ENCODE assay signal across 31 cellular contexts in genomic region chr10:84152769-84153168, GRCh38. TPM values are rescaled to one million over a fixed set of nuclear protein-coding genes. Genes with fewer than 3 reads are reported as not detected.
"Had no signal": no experiment of that assay in that cellular context is flagged by ENCODE, and none has a peak within 500 bp of the region (broad histone marks: within the 10 kb centered on the region; RNA-seq: fewer than 3 reads in every experiment).

No MANE protein-coding gene starts in this region.

- H3K4me3 ChIP-seq: breast epithelium, esophagus muscularis mucosa, heart left ventricle, neural progenitor cell, right atrium auricular region, SJSA1, smooth muscle cell, thoracic aorta had no signal

- H3K9me3 ChIP-seq: breast epithelium, esophagus muscularis mucosa, heart left ventricle, right atrium auricular region, SJSA1, thoracic aorta had no signal

- H3K4me1 Mint-ChIP-seq: mesothelial cell of epicardium, neural progenitor cell had no signal

- DNase-seq: activated CD4-positive, alpha-beta T cell treated with anti-CD3 and anti-CD28 coated beads for 1 hour; activated CD4-positive, alpha-beta T cell treated with anti-CD3 and anti-CD28 coated beads, Interleukin-2, amount 50 U/mL, for 1 hour; activated CD8-positive, alpha-beta memory T cell treated with anti-CD3 and anti-CD28 coated beads, Interleukin-2, amount 50 U/mL, for 48 hours; activated effector memory CD4-positive, alpha-beta T cell treated with anti-CD3 and anti-CD28 coated beads, Interleukin-2, amount 50 U/mL, for 16 hours; amygdala; central memory CD4-positive, alpha-beta T cell; foreskin keratinocyte; heart left ventricle; hypothalamus; immature natural killer cell; kidney; left colon; naive thymus-derived CD4-positive, alpha-beta T cell; stimulated activated CD4-positive, alpha-beta T cell treated with anti-CD3 and anti-CD28 coated beads, Interleukin-1b, Interleukin-23, amount 100 ng/mL, for 48 hours; stimulated activated CD4-positive, alpha-beta T cell treated with anti-CD3 and anti-CD28 coated beads, Interleukin-4, amount 100 ng/mL, for 4 hours; stimulated activated CD8-positive, alpha-beta memory T cell treated with anti-CD3 and anti-CD28 coated beads, Interleukin-4, amount 100 ng/mL, for 48 hours; stimulated activated naive CD4-positive, alpha-beta T cell; T-helper 2 cell; trophoblast cell had no signal

- H3K27ac ChIP-seq: breast epithelium, esophagus muscularis mucosa, foreskin keratinocyte, heart left ventricle, neural progenitor cell, right atrium auricular region, SJSA1, thoracic aorta had no signal

- H3K27me3 Mint-ChIP-seq: naive thymus-derived CD4-positive, alpha-beta T cell had no signal

- H3K27me3 ChIP-seq: breast epithelium, esophagus muscularis mucosa, foreskin keratinocyte, heart left ventricle, neural progenitor cell, right atrium auricular region, SJSA1 had no signal

- H3K4me1 ChIP-seq: breast epithelium, esophagus muscularis mucosa, foreskin keratinocyte, heart left ventricle, neural progenitor cell, right atrium auricular region, SJSA1 had no signal

- H3K27ac Mint-ChIP-seq: mesothelial cell of epicardium, neural progenitor cell had no signal

- H3K4me3 Mint-ChIP-seq: immature natural killer cell; mesothelial cell of epicardium; naive thymus-derived CD4-positive, alpha-beta T cell; neural progenitor cell had no signal

- ATAC-seq: foreskin keratinocyte; heart left ventricle; left colon; naive thymus-derived CD4-positive, alpha-beta T cell had no signal

- H3K9me3 Mint-ChIP-seq: immature natural killer cell; mesothelial cell of epicardium; naive thymus-derived CD4-positive, alpha-beta T cell; neural progenitor cell had no signal

RNA-seq across cellular contexts. Expression of gene GPR15LG, which starts 20.8 kb away (rescaled TPM):
- total RNA-seq: esophagus muscularis mucosa; heart left ventricle; liver; mesothelial cell of epicardium; naive thymus-derived CD4-positive, alpha-beta T cell; omental fat pad; pulmonary artery endothelial cell; right atrium auricular region; SJSA1; subcutaneous adipose tissue; thoracic aorta had no signal

RNA-seq across cellular contexts. Expression of gene CDHR1, which starts 41.6 kb away (rescaled TPM):
- total RNA-seq: pulmonary artery endothelial cell had no signal
